ENCODE assay signal across 8 cellular contexts in the genomic region with DNA sequence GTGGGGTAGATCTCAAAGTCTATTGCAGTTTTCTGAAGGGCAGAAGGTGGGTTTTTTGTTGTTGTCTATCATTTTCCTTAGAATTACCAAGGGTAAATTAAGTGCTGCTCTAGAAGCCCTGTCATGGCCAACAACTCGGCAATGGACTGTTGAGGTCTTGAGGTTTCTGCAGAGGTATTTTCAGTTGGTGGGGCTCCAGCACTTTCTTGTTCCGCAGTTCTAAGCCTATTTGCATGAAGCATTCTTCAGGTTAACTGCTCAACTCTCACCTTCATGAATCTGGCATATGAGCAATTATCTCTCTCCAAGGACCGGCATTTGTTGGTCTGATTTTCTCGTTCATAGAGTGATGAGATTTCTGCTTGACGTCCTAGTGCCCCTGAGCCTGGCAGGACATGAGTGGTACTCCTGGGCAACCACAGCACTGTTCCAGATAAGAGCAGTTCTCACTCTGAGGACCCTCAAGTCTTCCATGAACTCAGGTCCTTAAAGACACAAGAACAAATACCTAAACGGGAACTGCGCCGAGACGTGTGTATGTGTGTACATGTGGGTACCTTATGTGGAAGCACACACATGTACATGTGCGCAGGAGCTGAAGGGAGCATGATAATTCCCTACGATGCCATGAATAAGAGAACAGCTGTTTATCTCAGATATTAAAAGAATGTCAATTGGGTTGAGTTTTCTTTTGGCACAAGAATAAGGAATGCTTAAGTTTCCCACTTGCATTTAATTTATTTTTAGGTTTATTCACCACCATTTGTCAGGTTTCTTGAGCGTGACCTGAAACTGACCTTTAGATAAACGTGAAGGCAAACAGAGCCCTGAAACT.
A peak's percentile ranks its signal among the peaks of the same experiment; 100 is the strongest.
DNase-seq lines count a peak whose midpoint lies in the region; ATAC-seq, FAIRE-seq and TF ChIP-seq lines count a peak whose summit lies in the region.
"Had no signal": no experiment of that assay in that cellular context is flagged by ENCODE, and none has a peak within 500 bp of the region (broad histone marks: within the 10 kb centered on the region; RNA-seq: fewer than 3 reads in every experiment).

No MANE protein-coding gene starts in this region.

- CTCF ChIA-PET in Panc1 (lab: Charles Lee): no interaction called here

- no peak for FAIRE-seq in urothelium cell line (lab: Jason Lieb, UNC)

- ATAC-seq in GM19351 (IDR thresholded peaks at IDR 0.05; ENCODE audit: unreplicated experiment) (peak; percentile 78), HG02938 (IDR thresholded peaks at IDR 0.05; ENCODE audit: unreplicated experiment) (peak; percentile 74), Panc1 (no peak)

- no peak for DNase-seq in Panc1 (ENCODE audit: low read depth, low spot score)
- DNase-seq in substantia nigra (lab: John Stamatoyannopoulos, UW): peak in 1 of 49 donors; percentile 2
- no peak for DNase-seq in urothelium cell line (ENCODE audit: low spot score)
- DNase-seq in UCSD-AML1 (lab: John Stamatoyannopoulos, UW; ENCODE audit: unreplicated experiment): no peak
- DNase-seq in lower leg skin (ENCODE audit: low spot score in 2 of 2): no peak

- no peak for TF ChIP-seq CTCF in Panc1 (IDR thresholded peaks at IDR 0.05)
- TF ChIP-seq CTCF in lower leg skin (IDR thresholded peaks at IDR 0.05): no peak

- no TSS peak for BruUV-seq in Panc1 (replicated peaks; lab: Mats Ljungman, UMichigan)

- intact Hi-C loops in Panc1 (cut with micrococcal nuclease; ENCODE audit: unreplicated experiment) (no loop called here), lower leg skin (cut with DNase I; ENCODE audit: low total_unique reads) (no loop called here)

- H3K4me1 ChIP-seq in Panc1 (ENCODE audit: control insufficient read depth, insufficient read depth, low read length): no peaks in the 10 kb centered on the region
- H3K4me1 ChIP-seq: HAP-1 had no signal

- H3K36me3 ChIP-seq in Panc1 (ENCODE audit: control insufficient read depth, insufficient read depth, low read length): no peaks in the 10 kb centered on the region
- H3K36me3 ChIP-seq: HAP-1 had no signal

- POLR2A ChIA-PET in Panc1 (lab: Charles Lee): no interaction called here

- H3K4me3 ChIP-seq in Panc1 (ENCODE audit: low read depth in 2 of 2, low read length in 2 of 2) (no peak overlapping the region), lower leg skin (ENCODE audit: low read depth, poor library complexity, severe bottlenecking) (no peak overlapping the region)
- H3K4me3 ChIP-seq: HAP-1 had no signal

- no peak for TF ChIP-seq POLR2A in lower leg skin (IDR thresholded peaks at IDR 0.05)

- no peaks in the 10 kb centered on the region for H3K27me3 ChIP-seq in Panc1 (ENCODE audit: control insufficient read depth, insufficient read depth, low read length)

- in situ Hi-C loops in Panc1 (cut with HindIII; ENCODE audit: low pct_unique_long_range_greater_than_20kb, low sequenced_read_pairs): no loop called here

- H3K9me3 ChIP-seq in Panc1 (ENCODE audit: control insufficient read depth, insufficient read depth, low read depth, low read length): no peaks in the 10 kb centered on the region
- H3K9me3 ChIP-seq: HAP-1 had no signal

- WGBS in lower leg skin, 2 donors: 69 to 73% methylated on average over 13 of the region's 13 CpGs

- peak overlapping the region; percentile 39; the same call in 1 of the 2 replicates for H3K27ac ChIP-seq in Panc1 (ENCODE audit: low read length)
- peak overlapping the region; percentile 28 for H3K27ac ChIP-seq in substantia nigra (ENCODE audit: low read depth, low read length, poor library complexity, severe bottlenecking)
